In the genomic region with DNA sequence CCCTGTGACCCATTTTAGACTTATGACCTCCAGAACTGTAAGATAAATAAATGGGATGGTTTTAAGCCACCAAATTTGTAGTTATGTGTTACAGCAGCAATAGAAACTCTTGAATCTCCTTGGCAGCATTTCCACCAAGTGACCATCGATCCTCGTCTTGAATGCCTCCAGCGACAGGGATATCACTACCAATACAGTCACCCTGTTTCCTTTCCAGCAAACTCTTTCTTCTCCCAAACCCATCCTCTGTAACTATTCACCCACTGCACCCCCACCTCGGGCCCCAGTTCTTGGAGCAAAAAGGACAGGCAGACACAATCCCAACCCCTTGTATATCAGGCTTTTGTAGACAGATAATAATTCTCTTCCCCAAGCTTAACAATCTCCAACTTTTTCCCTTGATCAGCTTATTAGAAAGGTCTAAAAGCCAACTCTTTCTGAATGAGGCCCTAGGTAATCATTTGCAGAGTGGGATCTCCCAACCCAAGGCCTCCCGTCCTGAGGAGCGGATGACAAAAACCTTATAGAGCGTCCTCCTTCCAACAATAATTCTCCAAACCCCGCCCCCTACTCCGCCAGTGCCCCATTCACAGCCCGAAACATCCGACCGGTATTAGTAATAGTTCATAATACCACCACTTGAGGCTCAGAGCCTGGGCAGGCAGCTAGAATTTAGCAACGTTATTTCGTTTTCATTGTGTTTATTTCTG, we compare ENCODE assay signal across 8 cellular contexts. TPM values are rescaled to one million over a fixed set of nuclear protein-coding genes. Genes with fewer than 3 reads are reported as not detected.
DNase-seq lines count a peak whose midpoint lies in the region; ATAC-seq and TF ChIP-seq lines count a peak whose summit lies in the region.

No MANE protein-coding gene starts in this region.

- peak overlapping the region; percentile 54 to 84 for H3K27ac ChIP-seq in ovary

- TF ChIP-seq CTCF in fibroblast of pulmonary artery (IDR thresholded peaks at IDR 0.05; ENCODE audit: low read length, missing control alignments) (peak; percentile 27), ovary (IDR thresholded peaks at IDR 0.05) (no peak)

- DNase-seq in EH (ENCODE audit: low read depth): peak; percentile 83
- no peak for DNase-seq in fibroblast of pulmonary artery (ENCODE audit: low read depth)
- DNase-seq in ovary: peak in 1 of 5 donors; percentile 35
- DNase-seq in NCI-H2171 (lab: John Stamatoyannopoulos, UW): no peak
- DNase-seq in central memory CD4-positive, alpha-beta T cell: no peak

- H3K36me3 ChIP-seq in ovary: no peaks in the 10 kb centered on the region

- H3K4me3 ChIP-seq in fibroblast of pulmonary artery (replicated peaks; ENCODE audit: low read depth, low read length) (peak overlapping the region; percentile 62), ovary (peak overlapping the region; percentile 41)

- intact Hi-C loops in ovary (cut with DNase I): no loop called here

- ATAC-seq in GM21360 (IDR thresholded peaks at IDR 0.05; ENCODE audit: unreplicated experiment): peak; percentile 20
- peak; percentile 3 for ATAC-seq in HG03565 (IDR thresholded peaks at IDR 0.05; ENCODE audit: unreplicated experiment)
- ATAC-seq in SK-N-SH treated with all-trans-retinoic acid at 6 μM for 48 hours: peak; percentile 65

- WGBS in ovary, 3 donors: 7 to 8% (median 8%) methylated on average over 14 of the region's 14 CpGs

- TF ChIP-seq EP300 in ovary (IDR thresholded peaks at IDR 0.05): no peak

- H3K4me1 ChIP-seq in ovary (ENCODE audit: insufficient read depth): no peaks in the 10 kb centered on the region

- no peaks in the 10 kb centered on the region for H3K9me3 ChIP-seq in ovary

- no peak for TF ChIP-seq POLR2A in ovary (IDR thresholded peaks at IDR 0.05)

- H3K27me3 ChIP-seq in ovary: no peaks in the 10 kb centered on the region

TF ChIP-seq in SK-N-SH treated with all-trans-retinoic acid at 6 μM for 48 hours, 23 proteins besides CTCF, POLR2A, EP300 and RAD21:
- TF ChIP-seq, protein P1, sequence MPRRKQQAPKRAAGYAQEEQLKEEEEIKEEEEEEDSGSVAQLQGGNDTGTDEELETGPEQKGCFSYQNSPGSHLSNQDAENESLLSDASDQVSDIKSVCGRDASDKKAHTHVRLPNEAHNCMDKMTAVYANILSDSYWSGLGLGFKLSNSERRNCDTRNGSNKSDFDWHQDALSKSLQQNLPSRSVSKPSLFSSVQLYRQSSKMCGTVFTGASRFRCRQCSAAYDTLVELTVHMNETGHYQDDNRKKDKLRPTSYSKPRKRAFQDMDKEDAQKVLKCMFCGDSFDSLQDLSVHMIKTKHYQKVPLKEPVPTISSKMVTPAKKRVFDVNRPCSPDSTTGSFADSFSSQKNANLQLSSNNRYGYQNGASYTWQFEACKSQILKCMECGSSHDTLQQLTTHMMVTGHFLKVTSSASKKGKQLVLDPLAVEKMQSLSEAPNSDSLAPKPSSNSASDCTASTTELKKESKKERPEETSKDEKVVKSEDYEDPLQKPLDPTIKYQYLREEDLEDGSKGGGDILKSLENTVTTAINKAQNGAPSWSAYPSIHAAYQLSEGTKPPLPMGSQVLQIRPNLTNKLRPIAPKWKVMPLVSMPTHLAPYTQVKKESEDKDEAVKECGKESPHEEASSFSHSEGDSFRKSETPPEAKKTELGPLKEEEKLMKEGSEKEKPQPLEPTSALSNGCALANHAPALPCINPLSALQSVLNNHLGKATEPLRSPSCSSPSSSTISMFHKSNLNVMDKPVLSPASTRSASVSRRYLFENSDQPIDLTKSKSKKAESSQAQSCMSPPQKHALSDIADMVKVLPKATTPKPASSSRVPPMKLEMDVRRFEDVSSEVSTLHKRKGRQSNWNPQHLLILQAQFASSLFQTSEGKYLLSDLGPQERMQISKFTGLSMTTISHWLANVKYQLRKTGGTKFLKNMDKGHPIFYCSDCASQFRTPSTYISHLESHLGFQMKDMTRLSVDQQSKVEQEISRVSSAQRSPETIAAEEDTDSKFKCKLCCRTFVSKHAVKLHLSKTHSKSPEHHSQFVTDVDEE (CRISPR knock-in tag; IDR thresholded peaks at IDR 0.05): no peak
- no peak for TF ChIP-seq ZNF8 (CRISPR knock-in tag; IDR thresholded peaks at IDR 0.05)
- no peak for TF ChIP-seq RARB (CRISPR knock-in tag; IDR thresholded peaks at IDR 0.05)
- no peak for TF ChIP-seq GLIS3 (CRISPR knock-in tag; IDR thresholded peaks at IDR 0.05)
- TF ChIP-seq BACH2 (CRISPR knock-in tag; IDR thresholded peaks at IDR 0.05; ENCODE audit: borderline replicate concordance): no peak
- TF ChIP-seq CSDC2 (CRISPR knock-in tag; IDR thresholded peaks at IDR 0.05): no peak
- TF ChIP-seq PPARA (CRISPR knock-in tag; IDR thresholded peaks at IDR 0.05; ENCODE audit: borderline replicate concordance): no peak

RNA-seq across cellular contexts. Expression of a gene that starts 14.7 kb away (rescaled TPM):
- 10 to 100 TPM in 1 of 7 donors, 1 to 10 TPM in 5, under 1 TPM in 1; 0.94 to 54.2 (median 4.0) TPM for total RNA-seq in ovary
- 1 to 10 TPM; 3.4 to 5.9 TPM for polyA plus RNA-seq in ovary

RNA-seq across cellular contexts. Expression of a gene that starts 54.1 kb away (rescaled TPM):
- total RNA-seq in ovary: 10 to 100 TPM; 50.0 to 74.3 (median 57.7) TPM
- polyA plus RNA-seq in ovary: 10 to 100 TPM; 45.3 to 88.0 TPM

RNA-seq across cellular contexts. Expression of a gene that starts 59.4 kb away (rescaled TPM):
- under 1 TPM in 1 of 7 donors, not detected in 6; 0.74 TPM for total RNA-seq in ovary
- polyA plus RNA-seq in ovary: under 1 TPM in 1 of 2 donors, not detected in 1; 0.40 TPM

Comparison
In these comparisons a context has a peak if more than half of its experiments do, and no peak if none do; other contexts are left out.
1. ATAC-seq: peak in every context shown above with its lines; median percentile 65 in SK-N-SH treated with all-trans-retinoic acid at 6 μM for 48 hours; 20 in GM21360; 3 in HG03565.